8 cellular contexts compared by ENCODE assay signal in the genomic region with DNA sequence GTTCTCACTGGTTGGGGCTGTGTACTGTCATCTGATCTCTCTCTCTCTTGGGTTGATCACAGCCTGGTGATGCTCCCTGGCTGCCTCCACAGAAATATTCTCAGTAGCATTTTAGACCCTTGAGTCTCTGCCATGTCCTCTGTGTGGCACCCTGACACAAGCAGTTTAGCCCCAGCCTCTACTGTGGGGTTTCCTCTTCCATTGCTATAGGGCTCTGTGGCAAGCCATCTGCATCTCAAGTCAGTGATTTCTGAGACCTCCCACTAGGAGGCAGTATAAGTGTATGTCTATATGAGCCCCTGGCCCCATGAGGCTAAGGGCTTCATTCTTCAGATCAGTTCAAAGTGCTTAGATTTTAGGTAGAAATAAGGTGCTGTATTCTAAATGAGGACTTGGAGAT. TPM values are rescaled to one million over a fixed set of nuclear protein-coding genes. Genes with fewer than 3 reads are reported as not detected.
A peak's percentile ranks its signal among the peaks of the same experiment; 100 is the strongest.
DNase-seq lines count a peak whose midpoint lies in the region; ATAC-seq and TF ChIP-seq lines count a peak whose summit lies in the region.

No MANE protein-coding gene starts in this region.

- H3K4me3 ChIP-seq in OCI-LY1 (ENCODE audit: low read depth, low read length, poor library complexity, severe bottlenecking) (no peak overlapping the region), transverse colon (no peak overlapping the region)

- H3K27me3 ChIP-seq in OCI-LY1 (ENCODE audit: insufficient read depth, low read length) = no peaks in the 10 kb centered on the region
- no peaks in the 10 kb centered on the region for H3K27me3 ChIP-seq in transverse colon

- no peak overlapping the region for H3K27ac ChIP-seq in OCI-LY1 (ENCODE audit: low read depth, low read length, poor library complexity, severe bottlenecking)
- H3K27ac ChIP-seq in temporal lobe (ENCODE audit: low read depth, low read length) = peak overlapping the region; percentile 11
- H3K27ac ChIP-seq in transverse colon = no peak overlapping the region

- peak; percentile 81 for ATAC-seq in GM18511 (IDR thresholded peaks at IDR 0.05; ENCODE audit: unreplicated experiment)

- no peak overlapping the region for H3K4me2 ChIP-seq in OCI-LY1 (ENCODE audit: low read length)

- TF ChIP-seq CTCF in OCI-LY1 (IDR thresholded peaks at IDR 0.05; ENCODE audit: low read length) (peak; percentile 82), transverse colon (IDR thresholded peaks at IDR 0.05) (peak in 2 of 5 experiments; percentile 13 to 29)

- H3K9me3 ChIP-seq in OCI-LY1 (ENCODE audit: low read length) (no peaks in the 10 kb centered on the region), transverse colon (no peaks in the 10 kb centered on the region)

- no peak overlapping the region for H3K9ac ChIP-seq in OCI-LY1 (ENCODE audit: low read length)

- H3K79me2 ChIP-seq in OCI-LY1 (ENCODE audit: insufficient read depth, low read length) = no peaks in the 10 kb centered on the region

- no peak overlapping the region for H2AFZ ChIP-seq in OCI-LY1 (ENCODE audit: low read length)

- intact Hi-C loops in transverse colon (cut with DNase I; ENCODE audit: low total_unique reads) = no loop called here

- TF ChIP-seq EP300 in transverse colon (IDR thresholded peaks at IDR 0.05; ENCODE audit: low read depth) = no peak

- H3K4me1 ChIP-seq in OCI-LY1 (ENCODE audit: insufficient read depth, low read length, severe bottlenecking) (no peaks in the 10 kb centered on the region), transverse colon (no peaks in the 10 kb centered on the region)

- no peak for TF ChIP-seq POLR2A in transverse colon (IDR thresholded peaks at IDR 0.05)

- no peaks in the 10 kb centered on the region for H4K20me1 ChIP-seq in OCI-LY1 (ENCODE audit: insufficient read depth, low read length)

- H3F3A ChIP-seq in OCI-LY1 (ENCODE audit: insufficient read depth, low read length) = no peaks in the 10 kb centered on the region

- in situ Hi-C loops in ACHN (cut with HindIII; ENCODE audit: low pct_ligation_motif_present, low pct_unique_long_range_greater_than_20kb, low sequenced_read_pairs) = no loop called here
- in situ Hi-C loops in transverse colon (cut with MboI; ENCODE audit: low pct_ligation_motif_present in 1 of 4, low pct_unique_long_range_greater_than_20kb in 1 of 4, low sequenced_read_pairs in 3 of 4) = loop anchor here in 1 of 4 donors (25.0 kb wide), 1 partner anchor 372 kb away; the partner anchor contains the start of gene ATP13A4

- DNase-seq in ACHN = peak; percentile 46
- peak; percentile 58 for DNase-seq in HT1080 (ENCODE audit: low read depth)
- peak; percentile 27 for DNase-seq in germinal center (ENCODE audit: low spot score)
- no peak for DNase-seq in effector CD4-positive, alpha-beta T cell
- no peak for DNase-seq in transverse colon

- no peaks in the 10 kb centered on the region for H3K36me3 ChIP-seq in OCI-LY1 (ENCODE audit: insufficient read depth, low read length)
- H3K36me3 ChIP-seq in transverse colon = no peaks in the 10 kb centered on the region

- H3K9me2 ChIP-seq in OCI-LY1 (ENCODE audit: low read depth, low read length) = no peaks in the 10 kb centered on the region

RNA-seq across cellular contexts. Expression of gene PLAAT1, which starts 50.6 kb away (rescaled TPM):
- total RNA-seq in HT1080 (2014; rRNA removed; shearing (Covaris generic)) = 8.1 and 9.3 TPM in 2 replicates
- 3.0 and 3.8 TPM in 2 replicates for polyA plus RNA-seq in HT1080 (2015; cell fraction: cytosol; rRNA removed)
- polyA plus RNA-seq in HT1080 (2015; cell fraction: nucleus; rRNA removed) = 0.84 and 1.8 TPM in 2 replicates
- total RNA-seq in temporal lobe (11.3 TPM), transverse colon (not detected)

Comparison
In these comparisons a context has a peak if more than half of its experiments do, and no peak if none do; other contexts are left out.
1. DNase-seq: peak in ACHN (single experiment), HT1080 (single experiment) and germinal center (single experiment); none in effector CD4-positive, alpha-beta T cell (single experiment) and transverse colon (single experiment).